12 cellular contexts compared by ENCODE assay signal in the genomic region with DNA sequence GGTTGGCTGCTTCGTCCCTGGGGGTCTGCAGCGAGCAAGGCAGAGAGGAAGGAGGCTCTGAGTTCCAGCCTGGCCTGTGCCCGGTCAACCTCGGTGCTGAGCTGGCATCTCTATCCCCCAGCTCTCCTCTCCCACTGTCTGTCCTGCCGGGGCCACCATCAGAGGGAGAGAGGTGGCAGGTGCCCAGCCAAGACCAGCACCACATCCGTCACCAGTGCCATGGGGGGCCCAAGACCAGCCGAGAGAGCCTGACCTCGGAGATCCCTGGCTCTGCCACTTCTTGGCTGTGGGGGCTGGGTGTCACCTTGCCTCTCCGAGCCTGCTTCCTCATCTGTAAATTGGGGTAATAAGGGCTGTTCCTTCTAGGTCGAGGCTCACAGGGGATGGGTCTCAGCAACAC. TPM values are rescaled to one million over a fixed set of nuclear protein-coding genes. Genes with fewer than 3 reads are reported as not detected.
DNase-seq lines count a peak whose midpoint lies in the region; ATAC-seq and TF ChIP-seq lines count a peak whose summit lies in the region.
"Had no signal": no experiment of that assay in that cellular context is flagged by ENCODE, and none has a peak within 500 bp of the region (broad histone marks: within the 10 kb centered on the region; RNA-seq: fewer than 3 reads in every experiment).

No MANE protein-coding gene starts in this region.

- H3K4me2 ChIP-seq in Loucy (ENCODE audit: low read depth, low read length, poor library complexity, severe bottlenecking): peak overlapping the region; percentile 92

- ATAC-seq in CD8-positive, alpha-beta T cell: no peak
- ATAC-seq in natural killer cell: peak in 2 of 3 donors; percentile 5 to 14
- no peak for ATAC-seq in HG03342 (IDR thresholded peaks at IDR 0.05; ENCODE audit: unreplicated experiment)
- ATAC-seq: Panc1 had no signal

- CTCF ChIA-PET in CD8-positive, alpha-beta T cell (lab: Charles Lee): interaction anchor here (0.5 to 12.2 kb wide), 3 partner anchors 64 to 1055 kb away, joined by 3 to 181 read pairs (median 3); no protein-coding TSS in a partner anchor

- H3K9me2 ChIP-seq in Loucy (replicated peaks; ENCODE audit: low read depth, low read length): no peaks in the 10 kb centered on the region

- no peaks in the 10 kb centered on the region for H3K9me3 Mint-ChIP-seq in CD8-positive, alpha-beta T cell
- no peaks in the 10 kb centered on the region for H3K9me3 Mint-ChIP-seq in activated naive CD8-positive, alpha-beta T cell treated with anti-CD3 and anti-CD28 coated beads for 36 hours
- H3K9me3 Mint-ChIP-seq in natural killer cell: no peaks in the 10 kb centered on the region

- no peak overlapping the region for H2AFZ ChIP-seq in Loucy (ENCODE audit: low read length)

- no peaks in the 10 kb centered on the region for H3F3A ChIP-seq in Loucy (ENCODE audit: low read depth)

- H3K36me3 Mint-ChIP-seq in CD8-positive, alpha-beta T cell: no peaks in the 10 kb centered on the region
- H3K36me3 Mint-ChIP-seq in activated naive CD8-positive, alpha-beta T cell treated with anti-CD3 and anti-CD28 coated beads for 36 hours: peaks cover 1% of the 10 kb centered on the region
- no peaks in the 10 kb centered on the region for H3K36me3 Mint-ChIP-seq in natural killer cell

- peaks cover 34% of the 10 kb centered on the region for H4K20me1 ChIP-seq in Loucy (ENCODE audit: insufficient read depth, low read length, poor library complexity, severe bottlenecking)

- peaks cover 64% of the 10 kb centered on the region for H3K79me2 ChIP-seq in Loucy (ENCODE audit: insufficient read depth, low read length)

- H3K9me3 ChIP-seq in CD8-positive, alpha-beta T cell (ENCODE audit: low read length): no peaks in the 10 kb centered on the region
- no peaks in the 10 kb centered on the region for H3K9me3 ChIP-seq in Loucy (ENCODE audit: insufficient read depth, low read depth, low read length)
- H3K9me3 ChIP-seq: breast epithelium had no signal

- H3K9ac ChIP-seq in Loucy (ENCODE audit: low read depth, low read length, poor library complexity, severe bottlenecking): peak overlapping the region; percentile 98

- H3K27me3 Mint-ChIP-seq in CD8-positive, alpha-beta T cell (ENCODE audit: low read depth): no peaks in the 10 kb centered on the region
- H3K27me3 Mint-ChIP-seq in activated naive CD8-positive, alpha-beta T cell treated with anti-CD3 and anti-CD28 coated beads for 36 hours: no peaks in the 10 kb centered on the region
- peaks cover 0 to 7% of the 10 kb centered on the region in 2 donors for H3K27me3 Mint-ChIP-seq in natural killer cell (ENCODE audit: low read depth in 2 of 2)

- peaks cover 44% of the 10 kb centered on the region for H3K4me1 ChIP-seq in CD8-positive, alpha-beta T cell (ENCODE audit: insufficient read depth, low read length)
- H3K4me1 ChIP-seq in Loucy (ENCODE audit: insufficient read depth, low read length, poor library complexity, severe bottlenecking): peaks cover 48% of the 10 kb centered on the region
- H3K4me1 ChIP-seq: breast epithelium had no signal

- no peak for DNase-seq in CD8-positive, alpha-beta T cell
- DNase-seq in activated naive CD8-positive, alpha-beta T cell treated with anti-CD3 and anti-CD28 coated beads for 36 hours: no peak
- DNase-seq in natural killer cell: peak; percentile 23
- DNase-seq in NCI-H2107 treated with DMSO at 0.1 percent for 48 hours (lab: John Stamatoyannopoulos, UW; ENCODE audit: unreplicated experiment): no peak
- DNase-seq in NCI-H526 (lab: John Stamatoyannopoulos, UW): no peak
- no peak for DNase-seq in HK-2 (ENCODE audit: unreplicated experiment)
- DNase-seq: kidney glomerular epithelial cell had no signal

- peak overlapping the region; percentile 15 for H3K4me3 ChIP-seq in CD8-positive, alpha-beta T cell (ENCODE audit: low read depth, low read length)
- H3K4me3 ChIP-seq in Loucy (ENCODE audit: low read length, poor library complexity, severe bottlenecking): peak overlapping the region; percentile 94

- no peaks in the 10 kb centered on the region for H3K36me3 ChIP-seq in CD8-positive, alpha-beta T cell (ENCODE audit: insufficient read depth, low read length)
- no peaks in the 10 kb centered on the region for H3K36me3 ChIP-seq in Loucy (ENCODE audit: insufficient read depth, low read length)
- H3K36me3 ChIP-seq: breast epithelium had no signal

- POLR2A ChIA-PET in CD8-positive, alpha-beta T cell (lab: Charles Lee): interaction anchor here (0.9 to 2.0 kb wide), 3 partner anchors 47 to 226 kb away, joined by 3 to 6 read pairs (median 5); a partner anchor contains a TSS

- H3K27me3 ChIP-seq in CD8-positive, alpha-beta T cell (ENCODE audit: insufficient read depth, low read length): no peaks in the 10 kb centered on the region
- no peaks in the 10 kb centered on the region for H3K27me3 ChIP-seq in Loucy (ENCODE audit: insufficient read depth, low read length, poor library complexity, severe bottlenecking)
- H3K27me3 ChIP-seq: breast epithelium had no signal

- peak overlapping the region; percentile 45 for H3K4me3 Mint-ChIP-seq in CD8-positive, alpha-beta T cell
- peak overlapping the region; percentile 18 for H3K4me3 Mint-ChIP-seq in activated naive CD8-positive, alpha-beta T cell treated with anti-CD3 and anti-CD28 coated beads for 36 hours
- H3K4me3 Mint-ChIP-seq in natural killer cell: peak overlapping the region; percentile 53

- TF ChIP-seq CTCF in CD8-positive, alpha-beta T cell (IDR thresholded peaks at IDR 0.05): no peak
- TF ChIP-seq CTCF in Loucy (conservative IDR thresholded peaks at IDR 0.05; ENCODE audit: low read length) (no peak), natural killer cell (IDR thresholded peaks at IDR 0.05) (no peak)

- intact Hi-C loops in CD8-positive, alpha-beta T cell (cut with DNase I, micrococcal nuclease): no loop called here
- intact Hi-C loops in natural killer cell (cut with micrococcal nuclease): loop anchor here (1.0 kb wide), 1 partner anchor 157 kb away; no protein-coding TSS in a partner anchor

- no peak overlapping the region for H3K27ac ChIP-seq in CD8-positive, alpha-beta T cell (ENCODE audit: low read depth, low read length)

- H3K4me1 Mint-ChIP-seq in CD8-positive, alpha-beta T cell (ENCODE audit: low read depth): peaks cover 46% of the 10 kb centered on the region
- H3K4me1 Mint-ChIP-seq in activated naive CD8-positive, alpha-beta T cell treated with anti-CD3 and anti-CD28 coated beads for 36 hours: peaks cover 30% of the 10 kb centered on the region
- H3K4me1 Mint-ChIP-seq in natural killer cell: peaks cover 24 to 35% of the 10 kb centered on the region in 2 donors

- H3K27ac Mint-ChIP-seq in CD8-positive, alpha-beta T cell: peak overlapping the region; percentile 62
- H3K27ac Mint-ChIP-seq in activated naive CD8-positive, alpha-beta T cell treated with anti-CD3 and anti-CD28 coated beads for 36 hours: peak overlapping the region; percentile 70
- peak overlapping the region in 1 of 2 donors; percentile 91 for H3K27ac Mint-ChIP-seq in natural killer cell

RNA-seq across cellular contexts. Expression of a gene that starts 0.6 kb away (rescaled TPM):
- under 1 TPM; 0.67 to 0.95 TPM for total RNA-seq in CD8-positive, alpha-beta T cell
- total RNA-seq in activated naive CD8-positive, alpha-beta T cell treated with anti-CD3 and anti-CD28 coated beads for 36 hours: under 1 TPM; 0.45 to 0.54 TPM
- total RNA-seq in natural killer cell: 10 to 100 TPM in 2 of 3 donors, 1 to 10 TPM in 1; 2.3 to 15.3 (median 13.4) TPM
- total RNA-seq: activated CD8-positive, alpha-beta memory T cell treated with anti-CD3 and anti-CD28 coated beads for 36 hours had no signal

RNA-seq across cellular contexts. Expression of a gene that starts 24.0 kb away (rescaled TPM):
- total RNA-seq in CD8-positive, alpha-beta T cell: 1 to 10 TPM; 5.3 to 5.9 TPM
- total RNA-seq in activated naive CD8-positive, alpha-beta T cell treated with anti-CD3 and anti-CD28 coated beads for 36 hours: 1 to 10 TPM; 4.8 to 5.0 TPM
- total RNA-seq in natural killer cell: 1 to 10 TPM; 3.2 to 4.3 (median 3.9) TPM

RNA-seq across cellular contexts. Expression of a gene that starts 47.4 kb away (rescaled TPM):
- 100 to 1,000 TPM; 197 to 200 TPM for total RNA-seq in CD8-positive, alpha-beta T cell
- 10 to 100 TPM; 85.7 to 89.9 TPM for total RNA-seq in activated naive CD8-positive, alpha-beta T cell treated with anti-CD3 and anti-CD28 coated beads for 36 hours
- 100 to 1,000 TPM; 326 to 397 (median 377) TPM for total RNA-seq in natural killer cell

Comparison
In these comparisons a context has a peak if more than half of its experiments do, and no peak if none do; other contexts are left out.
1. ATAC-seq: peak in natural killer cell (2 of 3); none in CD8-positive, alpha-beta T cell (single experiment) and HG03342 (single experiment).
2. Peak in every context shown above with its lines, with median percentiles within 50 percentile points of each other: H3K4me3 Mint-ChIP-seq.